19 cellular contexts compared by ENCODE assay signal in the genomic region with DNA sequence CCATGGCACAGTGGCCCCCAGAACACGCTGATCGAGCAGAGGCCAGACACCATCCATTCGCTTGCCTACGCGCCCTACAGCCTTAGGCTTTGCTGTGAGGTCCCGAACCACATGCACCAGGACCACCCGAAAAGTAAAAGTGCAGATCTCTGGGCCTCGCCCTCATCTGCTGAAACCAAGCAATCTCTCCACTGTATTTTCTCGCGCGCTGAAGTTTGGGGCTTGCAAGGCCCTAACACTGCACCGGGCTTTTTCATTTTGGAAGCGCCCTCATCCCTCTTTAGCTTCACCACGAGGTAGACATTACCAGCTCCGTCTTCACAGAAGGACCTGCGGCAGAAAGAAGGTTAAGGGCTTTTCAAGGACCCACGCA. TPM values are rescaled to one million over a fixed set of nuclear protein-coding genes. Genes with fewer than 3 reads are reported as not detected.
DNase-seq lines count a peak whose midpoint lies in the region; ATAC-seq and TF ChIP-seq lines count a peak whose summit lies in the region.
"Had no signal": no experiment of that assay in that cellular context is flagged by ENCODE, and none has a peak within 500 bp of the region (broad histone marks: within the 10 kb centered on the region; RNA-seq: fewer than 3 reads in every experiment).

No MANE protein-coding gene starts in this region.

- H3K79me2 ChIP-seq in smooth muscle cell (ENCODE audit: low read depth), result no peaks in the 10 kb centered on the region

- H3K4me3 Mint-ChIP-seq in activated CD4-positive, alpha-beta T cell treated with anti-CD3 and anti-CD28 coated beads, Interleukin-2, amount 10 ng/mL, durations not matched to agents 24 days and 14 days, result no peak overlapping the region
- H3K4me3 Mint-ChIP-seq in WTC11, result peak overlapping the region; percentile 62
- H3K4me3 Mint-ChIP-seq: nephron had no signal

- no peaks in the 10 kb centered on the region for H4K20me1 ChIP-seq in smooth muscle cell (ENCODE audit: low read depth)

- H3F3A ChIP-seq in smooth muscle cell (ENCODE audit: low read depth), result no peaks in the 10 kb centered on the region

- H3K9me3 Mint-ChIP-seq in activated CD4-positive, alpha-beta T cell treated with anti-CD3 and anti-CD28 coated beads, Interleukin-2, amount 10 ng/mL, durations not matched to agents 24 days and 14 days, result peaks cover 11% of the 10 kb centered on the region
- H3K9me3 Mint-ChIP-seq in WTC11, result peaks cover 10% of the 10 kb centered on the region

- H3K36me3 ChIP-seq in iPS-18a (ENCODE audit: control insufficient read depth, low read depth, low read length), result no peaks in the 10 kb centered on the region
- no peaks in the 10 kb centered on the region for H3K36me3 ChIP-seq in smooth muscle cell (ENCODE audit: low read depth)
- H3K36me3 ChIP-seq: gastroesophageal sphincter, upper lobe of left lung had no signal

- CTCF ChIA-PET in WTC11 (lab: Charles Lee), result interaction anchor here (1.0 to 6.1 kb wide), 3 partner anchors 11 to 92 kb away, joined by 3 to 69 read pairs (median 4); a partner anchor contains a TSS

- H3K4me3 ChIP-seq in iPS-18a (ENCODE audit: low read length) (peak overlapping the region; percentile 15), smooth muscle cell (no peak overlapping the region)
- H3K4me3 ChIP-seq: upper lobe of left lung had no signal

- peak overlapping the region; percentile 68 for H3K4me2 ChIP-seq in smooth muscle cell

- intact Hi-C loops in activated CD4-positive, alpha-beta T cell treated with anti-CD3 and anti-CD28 coated beads, Interleukin-2, amount 10 ng/mL, durations not matched to agents 24 days and 14 days (cut with micrococcal nuclease), result no loop called here

- H3K4me1 ChIP-seq in iPS-18a (ENCODE audit: control insufficient read depth, low read depth, low read length) (peaks cover 14% of the 10 kb centered on the region), smooth muscle cell (ENCODE audit: low read depth) (no peaks in the 10 kb centered on the region)

- H3K36me3 Mint-ChIP-seq in activated CD4-positive, alpha-beta T cell treated with anti-CD3 and anti-CD28 coated beads, Interleukin-2, amount 10 ng/mL, durations not matched to agents 24 days and 14 days (ENCODE audit: low read depth), result no peaks in the 10 kb centered on the region
- H3K36me3 Mint-ChIP-seq in WTC11, result peaks cover 11% of the 10 kb centered on the region

- H3K27ac ChIP-seq in iPS-18a (ENCODE audit: low read length), result no peak overlapping the region
- no peak overlapping the region for H3K27ac ChIP-seq in smooth muscle cell (ENCODE audit: low read depth)
- H3K27ac ChIP-seq: gastroesophageal sphincter, upper lobe of left lung had no signal

- H3K9me3 ChIP-seq in iPS-18a (ENCODE audit: control insufficient read depth, low read depth, low read length), result peaks cover 7% of the 10 kb centered on the region
- H3K9me3 ChIP-seq in smooth muscle cell (replicated peaks; ENCODE audit: low read depth), result no peaks in the 10 kb centered on the region

- TF ChIP-seq CTCF in WTC11 (IDR thresholded peaks at IDR 0.05), result no peak
- TF ChIP-seq CTCF in smooth muscle cell (IDR thresholded peaks at IDR 0.05; ENCODE audit: borderline replicate concordance, insufficient read depth, poor library complexity, severe bottlenecking), result no peak

- WGBS in smooth muscle cell (ENCODE audit: low lambda C conversion rate), result 56% methylated on average over 17 of the region's 17 CpGs

- H2AFZ ChIP-seq in smooth muscle cell (ENCODE audit: low read depth), result no peak overlapping the region

- POLR2A ChIA-PET in WTC11 (lab: Charles Lee), result no interaction called here

- H3K9ac ChIP-seq in iPS-18a (ENCODE audit: low read length) (no peak overlapping the region), smooth muscle cell (ENCODE audit: low read depth) (no peak overlapping the region)

- H3K27me3 Mint-ChIP-seq in activated CD4-positive, alpha-beta T cell treated with anti-CD3 and anti-CD28 coated beads, Interleukin-2, amount 10 ng/mL, durations not matched to agents 24 days and 14 days, result peaks cover 71% of the 10 kb centered on the region
- H3K27me3 Mint-ChIP-seq in WTC11 (ENCODE audit: low read depth), result peaks cover 84% of the 10 kb centered on the region

- peak; percentile 53 for DNase-seq in activated CD4-positive, alpha-beta T cell treated with anti-CD3 and anti-CD28 coated beads, Interleukin-2, amount 10 ng/mL, durations not matched to agents 24 days and 14 days
- no peak for DNase-seq in activated CD4-positive, alpha-beta T cell treated with anti-CD3 and anti-CD28 coated beads, Interleukin-2, amount 50 U/mL, for 48 hours
- no peak for DNase-seq in WTC11 (ENCODE audit: low spot score)
- DNase-seq in smooth muscle cell (lab: John Stamatoyannopoulos, UW; ENCODE audit: unreplicated experiment), result no peak
- no peak for DNase-seq in NAMALWA (ENCODE audit: low spot score)
- no peak for DNase-seq in NCI-H1694 (lab: John Stamatoyannopoulos, UW)
- DNase-seq: activated naive CD4-positive, alpha-beta T cell; dermis blood vessel endothelial cell; NCI-H187; NCI-H345; stimulated activated naive CD4-positive, alpha-beta T cell treated with Interleukin-2 at 50 U/mL for 16 hours; T-helper 1 cell had no signal

- H3K27ac Mint-ChIP-seq in activated CD4-positive, alpha-beta T cell treated with anti-CD3 and anti-CD28 coated beads, Interleukin-2, amount 10 ng/mL, durations not matched to agents 24 days and 14 days, result peak overlapping the region; percentile 20
- no peak overlapping the region for H3K27ac Mint-ChIP-seq in WTC11
- H3K27ac Mint-ChIP-seq: nephron had no signal

- H3K4me1 Mint-ChIP-seq in activated CD4-positive, alpha-beta T cell treated with anti-CD3 and anti-CD28 coated beads, Interleukin-2, amount 10 ng/mL, durations not matched to agents 24 days and 14 days, result peaks cover 2% of the 10 kb centered on the region
- peaks cover 51% of the 10 kb centered on the region for H3K4me1 Mint-ChIP-seq in WTC11
- H3K4me1 Mint-ChIP-seq: nephron had no signal

- ATAC-seq in WTC11 (peak; percentile 19), HG03565 (IDR thresholded peaks at IDR 0.05; ENCODE audit: unreplicated experiment) (no peak)
- ATAC-seq: gastroesophageal sphincter, HCT116 had no signal

- peaks cover 92% of the 10 kb centered on the region for H3K27me3 ChIP-seq in iPS-18a (ENCODE audit: control insufficient read depth, insufficient read depth, low read length)
- H3K27me3 ChIP-seq in smooth muscle cell (ENCODE audit: low read depth), result peaks cover 58% of the 10 kb centered on the region

TF ChIP-seq in WTC11, 78 proteins besides CTCF, POLR2A, EP300 and RAD21:
- no peak for TF ChIP-seq ZNF671 (CRISPR knock-in tag; IDR thresholded peaks at IDR 0.05)
- TF ChIP-seq, protein P1, sequence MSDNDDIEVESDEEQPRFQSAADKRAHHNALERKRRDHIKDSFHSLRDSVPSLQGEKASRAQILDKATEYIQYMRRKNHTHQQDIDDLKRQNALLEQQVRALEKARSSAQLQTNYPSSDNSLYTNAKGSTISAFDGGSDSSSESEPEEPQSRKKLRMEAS (CRISPR knock-in tag; IDR thresholded peaks at IDR 0.05), result peak; percentile 47; the same call in 1 of the 2 replicates
- TF ChIP-seq GTF2I (CRISPR knock-in tag; conservative IDR thresholded peaks at IDR 0.05), result no peak
- TF ChIP-seq, protein P2, sequence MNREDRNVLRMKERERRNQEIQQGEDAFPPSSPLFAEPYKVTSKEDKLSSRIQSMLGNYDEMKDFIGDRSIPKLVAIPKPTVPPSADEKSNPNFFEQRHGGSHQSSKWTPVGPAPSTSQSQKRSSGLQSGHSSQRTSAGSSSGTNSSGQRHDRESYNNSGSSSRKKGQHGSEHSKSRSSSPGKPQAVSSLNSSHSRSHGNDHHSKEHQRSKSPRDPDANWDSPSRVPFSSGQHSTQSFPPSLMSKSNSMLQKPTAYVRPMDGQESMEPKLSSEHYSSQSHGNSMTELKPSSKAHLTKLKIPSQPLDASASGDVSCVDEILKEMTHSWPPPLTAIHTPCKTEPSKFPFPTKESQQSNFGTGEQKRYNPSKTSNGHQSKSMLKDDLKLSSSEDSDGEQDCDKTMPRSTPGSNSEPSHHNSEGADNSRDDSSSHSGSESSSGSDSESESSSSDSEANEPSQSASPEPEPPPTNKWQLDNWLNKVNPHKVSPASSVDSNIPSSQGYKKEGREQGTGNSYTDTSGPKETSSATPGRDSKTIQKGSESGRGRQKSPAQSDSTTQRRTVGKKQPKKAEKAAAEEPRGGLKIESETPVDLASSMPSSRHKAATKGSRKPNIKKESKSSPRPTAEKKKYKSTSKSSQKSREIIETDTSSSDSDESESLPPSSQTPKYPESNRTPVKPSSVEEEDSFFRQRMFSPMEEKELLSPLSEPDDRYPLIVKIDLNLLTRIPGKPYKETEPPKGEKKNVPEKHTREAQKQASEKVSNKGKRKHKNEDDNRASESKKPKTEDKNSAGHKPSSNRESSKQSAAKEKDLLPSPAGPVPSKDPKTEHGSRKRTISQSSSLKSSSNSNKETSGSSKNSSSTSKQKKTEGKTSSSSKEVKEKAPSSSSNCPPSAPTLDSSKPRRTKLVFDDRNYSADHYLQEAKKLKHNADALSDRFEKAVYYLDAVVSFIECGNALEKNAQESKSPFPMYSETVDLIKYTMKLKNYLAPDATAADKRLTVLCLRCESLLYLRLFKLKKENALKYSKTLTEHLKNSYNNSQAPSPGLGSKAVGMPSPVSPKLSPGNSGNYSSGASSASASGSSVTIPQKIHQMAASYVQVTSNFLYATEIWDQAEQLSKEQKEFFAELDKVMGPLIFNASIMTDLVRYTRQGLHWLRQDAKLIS (CRISPR knock-in tag; IDR thresholded peaks at IDR 0.05; ENCODE audit: borderline replicate concordance), result no peak
- TF ChIP-seq, protein P3, sequence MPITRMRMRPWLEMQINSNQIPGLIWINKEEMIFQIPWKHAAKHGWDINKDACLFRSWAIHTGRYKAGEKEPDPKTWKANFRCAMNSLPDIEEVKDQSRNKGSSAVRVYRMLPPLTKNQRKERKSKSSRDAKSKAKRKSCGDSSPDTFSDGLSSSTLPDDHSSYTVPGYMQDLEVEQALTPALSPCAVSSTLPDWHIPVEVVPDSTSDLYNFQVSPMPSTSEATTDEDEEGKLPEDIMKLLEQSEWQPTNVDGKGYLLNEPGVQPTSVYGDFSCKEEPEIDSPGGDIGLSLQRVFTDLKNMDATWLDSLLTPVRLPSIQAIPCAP (CRISPR knock-in tag; IDR thresholded peaks at IDR 0.05), result no peak

RNA-seq across cellular contexts. Expression of a gene that starts 21.2 kb away (rescaled TPM):
- total RNA-seq in activated CD4-positive, alpha-beta T cell treated with anti-CD3 and anti-CD28 coated beads, Interleukin-2, amount 10 ng/mL, durations not matched to agents 24 days and 14 days, result not detected in 2 replicates
- total RNA-seq in WTC11 (2021) (0.07 TPM in 1 of 3 replicates, not detected in the others), smooth muscle cell (3.6 and 4.4 TPM in 2 replicates)
- polyA plus RNA-seq in smooth muscle cell, result 4.0 and 6.7 TPM in 2 replicates
- total RNA-seq: dermis blood vessel endothelial cell, epithelial cell of proximal tubule had no signal

RNA-seq across cellular contexts. Expression of a gene that starts 39.0 kb away (rescaled TPM):
- total RNA-seq in activated CD4-positive, alpha-beta T cell treated with anti-CD3 and anti-CD28 coated beads, Interleukin-2, amount 10 ng/mL, durations not matched to agents 24 days and 14 days, result 19.5 and 20.5 TPM in 2 replicates
- total RNA-seq in WTC11 (2021) (17.1 to 18.4 TPM (median 17.4 TPM) in 3 replicates), smooth muscle cell (37.2 and 40.7 TPM in 2 replicates)
- 32.8 and 36.8 TPM in 2 replicates for polyA plus RNA-seq in smooth muscle cell
